Comparison of ENCODE assay signal across 9 cellular contexts in the genomic region with DNA sequence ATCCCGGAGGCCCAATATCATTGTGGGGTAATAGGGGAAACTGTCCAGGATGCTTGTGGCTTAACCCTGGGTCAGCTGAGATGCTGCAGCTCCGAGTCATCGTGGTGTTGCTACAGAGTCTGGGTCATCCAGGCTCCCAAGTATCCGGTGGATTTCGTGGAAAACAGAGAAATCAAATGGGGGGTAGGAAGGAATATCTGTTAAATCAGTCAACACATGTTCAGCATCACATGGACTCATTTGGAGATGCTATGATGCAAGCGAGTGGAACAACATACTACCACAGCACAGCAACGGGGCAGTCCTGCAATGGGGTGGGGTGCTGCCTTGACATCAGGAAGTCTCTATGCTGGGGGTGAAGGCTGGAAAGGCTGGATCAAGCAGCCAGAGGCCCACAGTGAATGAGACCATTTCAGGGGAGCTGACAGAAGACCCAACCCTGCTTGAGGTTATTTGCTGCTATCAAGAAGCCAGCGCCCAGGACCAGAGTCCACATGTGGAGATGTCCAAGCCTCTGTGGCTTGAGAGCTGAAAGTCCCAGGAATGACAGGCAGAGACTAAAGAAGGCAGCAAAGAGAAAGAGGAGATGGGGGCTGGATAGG. TPM values are rescaled to one million over a fixed set of nuclear protein-coding genes. Genes with fewer than 3 reads are reported as not detected.
DNase-seq lines count a peak whose midpoint lies in the region; ATAC-seq and TF ChIP-seq lines count a peak whose summit lies in the region.
"Had no signal": no experiment of that assay in that cellular context is flagged by ENCODE, and none has a peak within 500 bp of the region (broad histone marks: within the 10 kb centered on the region; RNA-seq: fewer than 3 reads in every experiment).

No MANE protein-coding gene starts in this region.

- H3K9me3 ChIP-seq in H9 (ENCODE audit: control insufficient read depth, low read depth, low read length): no peaks in the 10 kb centered on the region

- no peak overlapping the region for H4K8ac ChIP-seq in H9 (replicated peaks; ENCODE audit: insufficient read length, low read depth, low read length)

- no peak overlapping the region for H3K27ac ChIP-seq in H9 (ENCODE audit: insufficient read length, low read depth, low read length)

- H4K5ac ChIP-seq in H9 (ENCODE audit: insufficient read length, low read depth, low read length): no peak overlapping the region

- H3K9me3 Mint-ChIP-seq in memory B cell (no peaks in the 10 kb centered on the region), H9 (no peaks in the 10 kb centered on the region)

- H3K79me1 ChIP-seq in H9 (ENCODE audit: insufficient read depth, low read depth, low read length, poor library complexity, severe bottlenecking): no peaks in the 10 kb centered on the region

- H3K4me3 Mint-ChIP-seq in memory B cell: peak overlapping the region; percentile 68
- no peak overlapping the region for H3K4me3 Mint-ChIP-seq in H9

- H3K4me1 ChIP-seq in H9 (ENCODE audit: insufficient read depth, low read length): peaks cover 4% of the 10 kb centered on the region; the same call in 1 of the 2 replicates

- H3K27me3 Mint-ChIP-seq in memory B cell: peaks cover 18% of the 10 kb centered on the region
- H3K27me3 Mint-ChIP-seq in H9 (ENCODE audit: low read depth): peaks cover 21% of the 10 kb centered on the region

- peaks cover 24% of the 10 kb centered on the region for H3K4me1 Mint-ChIP-seq in memory B cell
- peaks cover 5 to 16% of the 10 kb centered on the region in 2 experiments; a peak in 3 of 4 replicates for H3K4me1 Mint-ChIP-seq in H9

- H3K14ac ChIP-seq in H9 (ENCODE audit: insufficient read depth, low read length): no peak overlapping the region

- H2BK5ac ChIP-seq in H9 (ENCODE audit: insufficient read length, low read length): no peak overlapping the region

- DNase-seq in AG09309 (ENCODE audit: low read depth): peak; percentile 98
- peak; percentile 84 for DNase-seq in HFF-Myc (ENCODE audit: extremely low read depth, low read depth)
- peak; percentile 100 for DNase-seq in amniotic epithelial cell (ENCODE audit: low read depth)
- DNase-seq in memory B cell (ENCODE audit: low spot score in 2 of 2): no peak
- DNase-seq in NCI-H146 treated with DMSO at 0.1 percent for 48 hours (lab: John Stamatoyannopoulos, UW; ENCODE audit: unreplicated experiment): no peak
- no peak for DNase-seq in H9
- DNase-seq in GDM1 (lab: John Stamatoyannopoulos, UW): no peak
- DNase-seq: mesendoderm had no signal

- no peak overlapping the region for H4K91ac ChIP-seq in H9 (ENCODE audit: insufficient read length, low read depth, low read length)

- no peaks in the 10 kb centered on the region for H3K79me2 ChIP-seq in H9 (ENCODE audit: insufficient read depth, low read length)

- no peak overlapping the region for H3K9ac ChIP-seq in H9 (ENCODE audit: extremely low read depth, insufficient read length, low read length)

- H3K18ac ChIP-seq in H9 (ENCODE audit: insufficient read length, low read depth, low read length): no peak overlapping the region

- H2AFZ ChIP-seq in H9 (ENCODE audit: low read length): no peak overlapping the region

- no peaks in the 10 kb centered on the region; the same call in 1 of the 2 replicates for H3K27me3 ChIP-seq in H9 (ENCODE audit: insufficient read depth, low read length)

- H3K4me3 ChIP-seq in AG09309 (ENCODE audit: control insufficient read depth, low read depth, low read length) (no peak overlapping the region), HFF-Myc (replicated peaks; ENCODE audit: low read depth, low read length) (no peak overlapping the region)

- no peak overlapping the region for H3K4ac ChIP-seq in H9 (ENCODE audit: low read depth, low read length)

- H3T11ph ChIP-seq in H9 (ENCODE audit: low read length): no peak overlapping the region

- H3K56ac ChIP-seq in H9 (ENCODE audit: insufficient read length, low read depth, low read length): no peak overlapping the region

- H3K27ac Mint-ChIP-seq in memory B cell (no peak overlapping the region), H9 (no peak overlapping the region)

- no peak overlapping the region for H2BK20ac ChIP-seq in H9 (ENCODE audit: low read depth, low read length, poor library complexity, severe bottlenecking)

- peaks cover 3% of the 10 kb centered on the region for H3K23me2 ChIP-seq in H9 (ENCODE audit: insufficient read length, low read depth, low read length, poor library complexity, severe bottlenecking)

- H3K36me3 Mint-ChIP-seq in memory B cell: no peaks in the 10 kb centered on the region
- H3K36me3 Mint-ChIP-seq in H9 (ENCODE audit: insufficient read depth in 1 of 3, low read depth in 3 of 3): no peaks in the 10 kb centered on the region

- no peak overlapping the region for H3K4me2 ChIP-seq in H9 (ENCODE audit: insufficient read depth, insufficient read length, low read length)

- H3K23ac ChIP-seq in H9 (ENCODE audit: insufficient read length, low read depth, low read length): no peak overlapping the region

- no peaks in the 10 kb centered on the region for H4K20me1 ChIP-seq in H9 (ENCODE audit: control insufficient read depth, insufficient read depth, insufficient read length)

- ATAC-seq in memory B cell (ENCODE audit: low read depth) (no peak), GM19395 (IDR thresholded peaks at IDR 0.05; ENCODE audit: unreplicated experiment) (no peak)

- TF ChIP-seq CTCF in AG09309 (IDR thresholded peaks at IDR 0.05; ENCODE audit: control insufficient read depth, insufficient read depth, low read depth, low read length, missing control alignments) (no peak), HFF-Myc (IDR thresholded peaks at IDR 0.05; ENCODE audit: low read depth, low read length, missing control alignments) (no peak), H9 (conservative IDR thresholded peaks at IDR 0.05) (no peak)

- H2BK15ac ChIP-seq in H9 (ENCODE audit: low read depth, low read length): no peak overlapping the region

- no peak overlapping the region for H2AK5ac ChIP-seq in H9 (ENCODE audit: insufficient read length, low read length)

- no peak overlapping the region for H2BK120ac ChIP-seq in H9 (ENCODE audit: low read depth, low read length, poor library complexity, severe bottlenecking)

- WGBS in H9 (ENCODE audit: extremely low coverage, insufficient read length, low lambda C conversion rate): no CpG with 5 or more reads among the region's 8 CpGs

- H2BK12ac ChIP-seq in H9 (ENCODE audit: insufficient read length, low read depth, low read length): no peak overlapping the region

RNA-seq across cellular contexts. Expression of gene VDR, which starts 22.9 kb away (rescaled TPM):
- total RNA-seq in H9 (2021): 0.61 and 0.70 TPM in 2 replicates

Comparison
In these comparisons a context has a peak if more than half of its experiments do, and no peak if none do; other contexts are left out.
1. DNase-seq: peak in AG09309 (single experiment), HFF-Myc (single experiment) and amniotic epithelial cell (single experiment); none in memory B cell (0 of 2), NCI-H146 treated with DMSO at 0.1 percent for 48 hours (single experiment), H9 (single experiment) and GDM1 (single experiment).